In genomic region chr2:194260185-194260584, GRCh38 we compare ENCODE assay signal across 26 cellular contexts.
"Had no signal": no experiment of that assay in that cellular context is flagged by ENCODE, and none has a peak within 500 bp of the region (broad histone marks: within the 10 kb centered on the region; RNA-seq: fewer than 3 reads in every experiment).

No MANE protein-coding gene starts in this region.

- H3K27me3 ChIP-seq: esophagus muscularis mucosa, foreskin keratinocyte, gastroesophageal sphincter, heart left ventricle, hepatocyte, left lung, right lobe of liver, suprapubic skin, transverse colon, upper lobe of right lung, uterus had no signal

- H3K9me3 ChIP-seq: esophagus muscularis mucosa, gastroesophageal sphincter, heart left ventricle, right lobe of liver, suprapubic skin, transverse colon, upper lobe of right lung, uterus had no signal

- H3K4me2 ChIP-seq: hepatocyte had no signal

- H3K79me2 ChIP-seq: hepatocyte, parathyroid adenoma had no signal

- FAIRE-seq: endothelial cell of umbilical vein, islet of Langerhans, small intestine had no signal

- H3K9ac ChIP-seq: parathyroid adenoma had no signal

- H3K27ac ChIP-seq: coronary artery, esophagus muscularis mucosa, foreskin keratinocyte, gastroesophageal sphincter, heart left ventricle, hepatocyte, left lung, parathyroid adenoma, right lobe of liver, suprapubic skin, transverse colon, upper lobe of right lung, uterus had no signal

- H3K4me3 ChIP-seq: coronary artery, esophagus muscularis mucosa, gastroesophageal sphincter, heart left ventricle, hepatocyte, left lung, right lobe of liver, suprapubic skin, transverse colon, upper lobe of right lung, uterus had no signal

- H3K36me3 ChIP-seq: esophagus muscularis mucosa, gastroesophageal sphincter, heart left ventricle, left lung, right lobe of liver, suprapubic skin, transverse colon, upper lobe of right lung, uterus had no signal

- DNase-seq: dermis blood vessel endothelial cell; effector memory CD4-positive, alpha-beta T cell; foreskin keratinocyte; heart left ventricle; left cardiac atrium; left lung; mammary epithelial cell; natural killer cell; right lobe of liver; small intestine; stimulated activated CD4-positive, alpha-beta T cell treated with anti-CD3 and anti-CD28 coated beads, Interleukin-1b, Interleukin-23, amount 100 ng/mL, for 48 hours; stimulated activated CD4-positive, alpha-beta T cell treated with anti-CD3 and anti-CD28 coated beads, Interleukin-4, amount 100 ng/mL, for 1 hour; stimulated activated CD8-positive, alpha-beta memory T cell treated with anti-CD3 and anti-CD28 coated beads, Interleukin-4, amount 100 ng/mL, for 48 hours; stimulated activated naive CD4-positive, alpha-beta T cell; stimulated activated naive CD8-positive, alpha-beta T cell treated with anti-CD3 and anti-CD28 coated beads, Interleukin-15, amount 100 ng/mL, for 72 hours; transverse colon; upper lobe of right lung; uterus had no signal

- H2AFZ ChIP-seq: hepatocyte, parathyroid adenoma had no signal

- H3K4me1 ChIP-seq: esophagus muscularis mucosa, foreskin keratinocyte, gastroesophageal sphincter, heart left ventricle, left lung, parathyroid adenoma, right lobe of liver, suprapubic skin, transverse colon, upper lobe of right lung, uterus had no signal
